In genomic region chr14:72882047-72882446, GRCh38 we compare ENCODE assay signal across 1 cellular context.
TF ChIP-seq lines count a peak whose summit lies in the region.

No MANE protein-coding gene starts in this region.

TF ChIP-seq in GM23338, 12 proteins besides CTCF, POLR2A, EP300 and RAD21 (continued from another document):
- TF ChIP-seq ZNF462 (CRISPR knock-in tag; IDR thresholded peaks at IDR 0.05), result no peak
